Comparison of ENCODE assay signal across 1 cellular context in the genomic region with DNA sequence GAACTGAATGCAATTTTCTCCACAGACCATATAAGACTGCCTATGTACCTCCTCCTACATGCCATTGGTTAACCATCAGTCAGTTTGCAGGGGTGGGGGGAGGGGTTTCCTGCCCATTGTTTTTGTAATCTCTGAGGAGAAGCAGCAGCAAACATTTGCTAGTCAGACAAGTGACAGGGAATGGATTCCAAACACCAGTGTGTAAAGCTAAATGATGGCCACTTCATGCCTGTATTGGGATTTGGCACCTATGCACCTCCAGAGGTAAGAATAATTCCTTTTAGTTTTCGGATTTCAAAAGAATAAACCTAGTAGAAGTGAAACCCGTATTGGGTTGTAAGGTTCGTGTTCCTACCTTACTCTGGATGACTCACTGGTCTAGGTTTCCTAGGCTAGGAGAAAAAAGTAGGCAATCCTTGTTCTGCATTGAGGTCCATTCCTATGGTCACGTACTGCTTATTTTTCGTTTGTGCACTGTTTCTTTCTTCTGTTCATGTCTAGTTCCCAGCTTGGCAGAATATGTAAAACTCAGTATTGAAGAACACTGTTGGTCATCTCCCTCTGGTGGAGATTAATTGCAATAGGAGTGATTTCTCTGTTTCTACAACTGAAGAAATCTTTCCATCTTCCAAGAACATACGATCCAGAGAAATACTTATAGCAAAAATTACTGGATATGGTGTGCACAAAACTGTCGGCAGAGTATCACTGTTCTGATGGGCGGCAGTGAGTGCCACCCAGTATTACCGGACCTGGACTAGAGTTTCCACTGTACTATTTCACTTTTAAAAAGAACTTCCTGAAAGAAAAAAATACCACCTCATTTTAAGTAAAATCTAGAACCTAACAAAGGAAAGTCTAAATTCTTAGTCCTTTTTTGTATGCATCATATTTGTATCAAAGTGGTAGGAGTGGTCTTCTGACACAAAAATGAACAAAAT.
TF ChIP-seq lines count a peak whose summit lies in the region.

TSS of gene AKR1C3 (plus strand) at position 150 of the 941 bp plus-strand sequence. CDS start at position 181, 31 bp downstream.

TF ChIP-seq in HepG2, 621 proteins besides CTCF, POLR2A, EP300 and RAD21 (continued from another document and continues in another):
- peak; percentile 72 for TF ChIP-seq HMGXB3 (CRISPR knock-in tag; IDR thresholded peaks at IDR 0.05; ENCODE audit: borderline replicate concordance)
- TF ChIP-seq SALL2 (CRISPR knock-in tag; IDR thresholded peaks at IDR 0.05): no peak
- TF ChIP-seq ZNF75D (CRISPR knock-in tag; IDR thresholded peaks at IDR 0.05; ENCODE audit: borderline replicate concordance): no peak
- no peak for TF ChIP-seq ZBTB20 (CRISPR knock-in tag; IDR thresholded peaks at IDR 0.05; ENCODE audit: borderline replicate concordance, low read depth)
- TF ChIP-seq ZBTB37 (CRISPR knock-in tag; IDR thresholded peaks at IDR 0.05): no peak
- TF ChIP-seq ZNF839 (CRISPR knock-in tag; IDR thresholded peaks at IDR 0.05; ENCODE audit: borderline replicate concordance): no peak
- no peak; the same call in none of the 2 replicates for TF ChIP-seq PAF1 (CRISPR knock-in tag; IDR thresholded peaks at IDR 0.05)
- no peak for TF ChIP-seq ZBTB7B (CRISPR knock-in tag; IDR thresholded peaks at IDR 0.05)
- TF ChIP-seq ZNF746 (CRISPR knock-in tag; IDR thresholded peaks at IDR 0.05): no peak
- TF ChIP-seq ONECUT2 (CRISPR knock-in tag; IDR thresholded peaks at IDR 0.05): no peak
- TF ChIP-seq JUN (CRISPR knock-in tag; IDR thresholded peaks at IDR 0.05): no peak
- TF ChIP-seq ZNF850 (CRISPR knock-in tag; conservative IDR thresholded peaks at IDR 0.05): no peak
- no peak for TF ChIP-seq HINFP (CRISPR knock-in tag; IDR thresholded peaks at IDR 0.05; ENCODE audit: low read depth)
- TF ChIP-seq ZC3H13 (CRISPR knock-in tag; IDR thresholded peaks at IDR 0.05): peak; percentile 50; the same call in 1 of the 2 replicates
- TF ChIP-seq ELF1 (CRISPR knock-in tag; IDR thresholded peaks at IDR 0.05): no peak
- no peak for TF ChIP-seq CBX1 (IDR thresholded peaks at IDR 0.05; ENCODE audit: low read depth)
- TF ChIP-seq MTA1 (CRISPR knock-in tag; IDR thresholded peaks at IDR 0.05; ENCODE audit: borderline replicate concordance): no peak
- no peak for TF ChIP-seq SAFB2 (CRISPR knock-in tag; IDR thresholded peaks at IDR 0.05; ENCODE audit: borderline replicate concordance, low read depth)
- TF ChIP-seq ARNTL (CRISPR knock-in tag; IDR thresholded peaks at IDR 0.05): 0 out of 2 replicates have a peak, but pooled peaks have one; percentile 25
- no peak for TF ChIP-seq CSRNP2 (CRISPR knock-in tag; conservative IDR thresholded peaks at IDR 0.05; ENCODE audit: low read depth)
- TF ChIP-seq CBX5 (CRISPR knock-in tag; IDR thresholded peaks at IDR 0.05; ENCODE audit: borderline replicate concordance): no peak
- no peak for TF ChIP-seq HOXA3 (CRISPR knock-in tag; IDR thresholded peaks at IDR 0.05)
- TF ChIP-seq MXI1 (IDR thresholded peaks at IDR 0.05; ENCODE audit: borderline replicate concordance, low read depth, low read length): no peak
- TF ChIP-seq BATF2 (CRISPR knock-in tag; IDR thresholded peaks at IDR 0.05): 0 out of 2 replicates have a peak, but pooled peaks have one; percentile 48
- TF ChIP-seq MXD4 (CRISPR knock-in tag; IDR thresholded peaks at IDR 0.05): peak; percentile 36; the same call in 1 of the 2 replicates
- no peak for TF ChIP-seq BORCS8-MEF2B (CRISPR knock-in tag; IDR thresholded peaks at IDR 0.05)
- no peak for TF ChIP-seq GABPA (IDR thresholded peaks at IDR 0.05; ENCODE audit: low read depth, low read length)
- TF ChIP-seq GABPA (CRISPR knock-in tag; IDR thresholded peaks at IDR 0.05; ENCODE audit: low read depth): peak; percentile 51; the same call in 1 of the 2 replicates
- TF ChIP-seq, protein P1, sequence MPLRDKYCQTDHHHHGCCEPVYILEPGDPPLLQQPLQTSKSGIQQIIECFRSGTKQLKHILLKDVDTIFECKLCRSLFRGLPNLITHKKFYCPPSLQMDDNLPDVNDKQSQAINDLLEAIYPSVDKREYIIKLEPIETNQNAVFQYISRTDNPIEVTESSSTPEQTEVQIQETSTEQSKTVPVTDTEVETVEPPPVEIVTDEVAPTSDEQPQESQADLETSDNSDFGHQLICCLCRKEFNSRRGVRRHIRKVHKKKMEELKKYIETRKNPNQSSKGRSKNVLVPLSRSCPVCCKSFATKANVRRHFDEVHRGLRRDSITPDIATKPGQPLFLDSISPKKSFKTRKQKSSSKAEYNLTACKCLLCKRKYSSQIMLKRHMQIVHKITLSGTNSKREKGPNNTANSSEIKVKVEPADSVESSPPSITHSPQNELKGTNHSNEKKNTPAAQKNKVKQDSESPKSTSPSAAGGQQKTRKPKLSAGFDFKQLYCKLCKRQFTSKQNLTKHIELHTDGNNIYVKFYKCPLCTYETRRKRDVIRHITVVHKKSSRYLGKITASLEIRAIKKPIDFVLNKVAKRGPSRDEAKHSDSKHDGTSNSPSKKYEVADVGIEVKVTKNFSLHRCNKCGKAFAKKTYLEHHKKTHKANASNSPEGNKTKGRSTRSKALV (CRISPR knock-in tag; IDR thresholded peaks at IDR 0.05): peak; percentile 13; the same call in 1 of the 2 replicates
- TF ChIP-seq PCBP1 (IDR thresholded peaks at IDR 0.05; ENCODE audit: borderline replicate concordance, low read depth, low read length): no peak
- TF ChIP-seq PHF8 (CRISPR knock-in tag; IDR thresholded peaks at IDR 0.05): peak; percentile 35
- no peak for TF ChIP-seq ZNF768 (CRISPR knock-in tag; IDR thresholded peaks at IDR 0.05)
- TF ChIP-seq KDM2A (CRISPR knock-in tag; IDR thresholded peaks at IDR 0.05; ENCODE audit: borderline replicate concordance, low read depth): no peak
- no peak for TF ChIP-seq HIC2 (CRISPR knock-in tag; IDR thresholded peaks at IDR 0.05; ENCODE audit: low read depth)
- TF ChIP-seq SIX4 (CRISPR knock-in tag; IDR thresholded peaks at IDR 0.05): no peak
- TF ChIP-seq ATF1 (CRISPR knock-in tag; IDR thresholded peaks at IDR 0.05): peak; percentile 21; the same call in 1 of the 2 replicates
- TF ChIP-seq, protein P2, sequence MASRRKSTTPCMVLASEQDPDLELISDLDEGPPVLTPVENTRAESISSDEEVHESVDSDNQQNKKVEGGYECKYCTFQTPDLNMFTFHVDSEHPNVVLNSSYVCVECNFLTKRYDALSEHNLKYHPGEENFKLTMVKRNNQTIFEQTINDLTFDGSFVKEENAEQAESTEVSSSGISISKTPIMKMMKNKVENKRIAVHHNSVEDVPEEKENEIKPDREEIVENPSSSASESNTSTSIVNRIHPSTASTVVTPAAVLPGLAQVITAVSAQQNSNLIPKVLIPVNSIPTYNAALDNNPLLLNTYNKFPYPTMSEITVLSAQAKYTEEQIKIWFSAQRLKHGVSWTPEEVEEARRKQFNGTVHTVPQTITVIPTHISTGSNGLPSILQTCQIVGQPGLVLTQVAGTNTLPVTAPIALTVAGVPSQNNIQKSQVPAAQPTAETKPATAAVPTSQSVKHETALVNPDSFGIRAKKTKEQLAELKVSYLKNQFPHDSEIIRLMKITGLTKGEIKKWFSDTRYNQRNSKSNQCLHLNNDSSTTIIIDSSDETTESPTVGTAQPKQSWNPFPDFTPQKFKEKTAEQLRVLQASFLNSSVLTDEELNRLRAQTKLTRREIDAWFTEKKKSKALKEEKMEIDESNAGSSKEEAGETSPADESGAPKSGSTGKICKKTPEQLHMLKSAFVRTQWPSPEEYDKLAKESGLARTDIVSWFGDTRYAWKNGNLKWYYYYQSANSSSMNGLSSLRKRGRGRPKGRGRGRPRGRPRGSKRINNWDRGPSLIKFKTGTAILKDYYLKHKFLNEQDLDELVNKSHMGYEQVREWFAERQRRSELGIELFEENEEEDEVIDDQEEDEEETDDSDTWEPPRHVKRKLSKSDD (CRISPR knock-in tag; IDR thresholded peaks at IDR 0.05; ENCODE audit: low read depth): no peak
- TF ChIP-seq GTF2F1 (IDR thresholded peaks at IDR 0.05; ENCODE audit: low read length): peak; percentile 82; the same call in 1 of the 2 replicates
- TF ChIP-seq RXRB (CRISPR knock-in tag; IDR thresholded peaks at IDR 0.05; ENCODE audit: borderline replicate concordance): peak; percentile 5; the same call in 1 of the 2 replicates
- peak; percentile 67 for TF ChIP-seq FOSL2 (CRISPR knock-in tag; IDR thresholded peaks at IDR 0.05)
- no peak for TF ChIP-seq ZNF253 (CRISPR knock-in tag; IDR thresholded peaks at IDR 0.05; ENCODE audit: borderline replicate concordance)
- no peak for TF ChIP-seq ZFP36L1 (CRISPR knock-in tag; IDR thresholded peaks at IDR 0.05)
- TF ChIP-seq ZSCAN29 (CRISPR knock-in tag; conservative IDR thresholded peaks at IDR 0.05): 0 out of 2 replicates have a peak, but pooled peaks have one; percentile 29
- TF ChIP-seq ZBTB1 (CRISPR knock-in tag; IDR thresholded peaks at IDR 0.05; ENCODE audit: borderline replicate concordance): no peak
- TF ChIP-seq NR2F2 (IDR thresholded peaks at IDR 0.05; ENCODE audit: borderline replicate concordance, low read depth): no peak
- no peak for TF ChIP-seq ZNF780A (CRISPR knock-in tag; IDR thresholded peaks at IDR 0.05)
- TF ChIP-seq ZNF383 (CRISPR knock-in tag; IDR thresholded peaks at IDR 0.05; ENCODE audit: borderline replicate concordance): no peak
